ENCODE assay signal across 21 cellular contexts in the genomic region with DNA sequence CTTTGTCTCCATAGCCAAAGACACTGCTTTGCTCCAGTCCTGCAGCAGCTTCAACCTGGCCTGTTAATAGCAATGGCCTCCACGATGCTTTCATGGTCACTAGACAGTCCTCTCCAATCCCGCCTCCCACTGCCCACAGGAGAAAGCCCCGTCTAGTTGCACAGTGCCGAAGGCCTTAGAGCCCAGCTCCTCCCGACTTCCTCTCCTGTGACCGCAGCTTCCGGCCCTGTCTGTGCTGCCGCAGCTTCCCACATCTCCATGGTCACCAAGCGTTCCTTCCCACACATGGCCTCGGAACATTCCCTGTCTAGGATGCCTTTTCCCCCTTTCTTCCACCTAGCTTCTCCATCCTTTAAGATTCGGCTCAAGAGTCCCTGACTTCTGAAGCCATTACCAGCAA. TPM values are rescaled to one million over a fixed set of nuclear protein-coding genes. Genes with fewer than 3 reads are reported as not detected.
DNase-seq lines count a peak whose midpoint lies in the region; ATAC-seq and TF ChIP-seq lines count a peak whose summit lies in the region.
"Had no signal": no experiment of that assay in that cellular context is flagged by ENCODE, and none has a peak within 500 bp of the region (broad histone marks: within the 10 kb centered on the region; RNA-seq: fewer than 3 reads in every experiment).

No MANE protein-coding gene starts in this region.

- H3K4me2 ChIP-seq in BLaER1 treated with 17β-estradiol and CSF1 and Interleukin-3, amounts not matched to agents 10 nM and 100 nM, result peak overlapping the region in 10 of 11 experiments; percentile 24 to 53 (median 43); a peak in 16 of 22 replicates
- no peak overlapping the region for H3K4me2 ChIP-seq in neural progenitor cell
- H3K4me2 ChIP-seq: A549 had no signal

- H3K36me3 ChIP-seq in BLaER1 treated with 17β-estradiol and CSF1 and Interleukin-3, amounts not matched to agents 10 nM and 100 nM, result no peaks in the 10 kb centered on the region
- no peaks in the 10 kb centered on the region for H3K36me3 ChIP-seq in neural progenitor cell
- H3K36me3 ChIP-seq: BE2C had no signal

- DNase-seq in HT1080 (ENCODE audit: low read depth) (peak; percentile 33), RPMI7951 (ENCODE audit: low read depth) (peak; percentile 47), neural progenitor cell (ENCODE audit: low spot score) (no peak), COLO668 (lab: John Stamatoyannopoulos, UW; ENCODE audit: unreplicated experiment) (no peak)
- DNase-seq: BE2C; CD4-positive, alpha-beta T cell; DMS153; KG1; NCI-H1092; NCI-H1436; NCI-H187 treated with DMSO at 0.1 percent for 48 hours; NCI-H2107; NCI-H510A; NCI-H748 treated with DMSO at 0.1 percent for 48 hours; T-cell had no signal

- no peaks in the 10 kb centered on the region for H3K79me2 ChIP-seq in neural progenitor cell (ENCODE audit: low read depth)

- H3K4me1 Mint-ChIP-seq in neural progenitor cell, result no peaks in the 10 kb centered on the region
- H3K4me1 Mint-ChIP-seq: T-cell had no signal

- TF ChIP-seq CTCF in neural progenitor cell (IDR thresholded peaks at IDR 0.05), result no peak

- H2AFZ ChIP-seq in neural progenitor cell (replicated peaks), result peak overlapping the region; percentile 37

- H3K4me3 ChIP-seq in BLaER1 treated with 17β-estradiol and CSF1 and Interleukin-3, amounts not matched to agents 10 nM and 100 nM, result no peak overlapping the region
- no peak overlapping the region for H3K4me3 ChIP-seq in neural progenitor cell
- H3K4me3 ChIP-seq: A549 had no signal

- peaks cover 0 to 7% (median 5%) of the 10 kb centered on the region in 10 experiments; a peak in 11 of 20 replicates for H3K4me1 ChIP-seq in BLaER1 treated with 17β-estradiol and CSF1 and Interleukin-3, amounts not matched to agents 10 nM and 100 nM
- H3K4me1 ChIP-seq in neural progenitor cell, result no peaks in the 10 kb centered on the region
- H3K4me1 ChIP-seq: A549 had no signal

- no peak overlapping the region for H3K9ac ChIP-seq in BLaER1 treated with 17β-estradiol and CSF1 and Interleukin-3, amounts not matched to agents 10 nM and 100 nM
- H3K9ac ChIP-seq in neural progenitor cell, result no peak overlapping the region

- no peaks in the 10 kb centered on the region for H3K36me3 Mint-ChIP-seq in neural progenitor cell
- H3K36me3 Mint-ChIP-seq: T-cell had no signal

- no peaks in the 10 kb centered on the region for H3K9me3 ChIP-seq in BLaER1 treated with 17β-estradiol and CSF1 and Interleukin-3, amounts not matched to agents 10 nM and 100 nM (replicated peaks in 1 of 11)
- H3K9me3 ChIP-seq in neural progenitor cell (ENCODE audit: low read depth), result no peaks in the 10 kb centered on the region
- H3K9me3 ChIP-seq: A549, BE2C had no signal

- H3K27ac ChIP-seq in BLaER1 treated with 17β-estradiol and CSF1 and Interleukin-3, amounts not matched to agents 10 nM and 100 nM, result no peak overlapping the region
- H3K27ac ChIP-seq in neural progenitor cell, result no peak overlapping the region
- H3K27ac ChIP-seq: A549 had no signal

- H3K27ac Mint-ChIP-seq in neural progenitor cell, result no peak overlapping the region
- H3K27ac Mint-ChIP-seq: CD4-positive, alpha-beta T cell; T-cell had no signal

- H3K4me3 Mint-ChIP-seq in neural progenitor cell, result no peak overlapping the region
- H3K4me3 Mint-ChIP-seq: CD4-positive, alpha-beta T cell; T-cell had no signal

- H3K9me3 Mint-ChIP-seq in neural progenitor cell, result no peaks in the 10 kb centered on the region
- H3K9me3 Mint-ChIP-seq: CD4-positive, alpha-beta T cell; T-cell had no signal

- no peaks in the 10 kb centered on the region for H4K20me1 ChIP-seq in BLaER1 treated with 17β-estradiol and CSF1 and Interleukin-3, amounts not matched to agents 10 nM and 100 nM
- H4K20me1 ChIP-seq in neural progenitor cell (ENCODE audit: low read depth), result no peaks in the 10 kb centered on the region

- peaks cover 3% of the 10 kb centered on the region for H3K27me3 Mint-ChIP-seq in neural progenitor cell (ENCODE audit: insufficient read depth, low read depth)

- no peaks in the 10 kb centered on the region for H3F3A ChIP-seq in neural progenitor cell (ENCODE audit: low read depth)

- no peaks in the 10 kb centered on the region for H3K27me3 ChIP-seq in BLaER1 treated with 17β-estradiol and CSF1 and Interleukin-3, amounts not matched to agents 10 nM and 100 nM
- H3K27me3 ChIP-seq in neural progenitor cell, result no peaks in the 10 kb centered on the region
- H3K27me3 ChIP-seq: BE2C had no signal

- ATAC-seq in GM18511 (IDR thresholded peaks at IDR 0.05; ENCODE audit: unreplicated experiment), result no peak
- ATAC-seq in GM18517 (IDR thresholded peaks at IDR 0.05; ENCODE audit: unreplicated experiment), result no peak
- ATAC-seq: A549, Panc1, SK-N-SH treated with all-trans-retinoic acid at 6 μM for 48 hours, T-cell had no signal

RNA-seq across cellular contexts. Expression of a gene that starts 23.4 kb away (rescaled TPM):
- not detected in 2 replicates for total RNA-seq in HT1080 (2014; rRNA removed; shearing (Covaris generic))
- polyA plus RNA-seq in HT1080 (2015; cell fraction: cytosol; rRNA removed), result not detected in 2 replicates
- 0.18 TPM in 1 of 2 replicates, not detected in the other for polyA plus RNA-seq in HT1080 (2015; cell fraction: nucleus; rRNA removed)
- not detected in 2 replicates for total RNA-seq in RPMI7951 (2014; rRNA removed; shearing (Covaris generic))
- total RNA-seq in neural progenitor cell (ENCODE audit: low replicate concordance), result 0.30 and 0.56 TPM in 2 replicates
- total RNA-seq: CD4-positive, alpha-beta T cell; T-cell had no signal
- polyA plus RNA-seq: A549 had no signal

Comparison
In these comparisons a context has a peak if more than half of its experiments do, and no peak if none do; other contexts are left out.
1. DNase-seq: peak in HT1080 (single experiment) and RPMI7951 (single experiment); none in neural progenitor cell (single experiment) and COLO668 (single experiment).